ENCODE assay signal across 21 cellular contexts in the genomic region with DNA sequence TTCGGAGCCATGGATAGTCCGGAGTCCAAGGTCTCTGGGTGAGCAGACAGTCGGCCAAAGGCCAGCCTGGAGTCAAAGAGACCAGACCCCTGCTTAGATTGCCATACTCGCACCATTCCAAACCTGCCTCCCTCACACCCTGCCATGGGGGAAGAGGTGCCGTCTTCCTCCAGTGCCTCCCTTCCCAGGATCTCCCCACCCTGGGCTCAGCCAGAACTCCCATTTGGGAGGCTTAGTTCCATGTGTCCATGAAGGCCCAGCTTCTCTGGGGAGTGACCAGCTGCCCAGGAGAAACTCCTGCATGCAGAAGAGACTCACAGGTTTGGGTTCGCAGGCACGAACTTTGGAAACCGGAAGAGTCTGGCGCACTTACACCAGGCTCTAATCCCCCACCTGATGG. TPM values are rescaled to one million over a fixed set of nuclear protein-coding genes. Genes with fewer than 3 reads are reported as not detected.
DNase-seq lines count a peak whose midpoint lies in the region; ATAC-seq and TF ChIP-seq lines count a peak whose summit lies in the region.
"Had no signal": no experiment of that assay in that cellular context is flagged by ENCODE, and none has a peak within 500 bp of the region (broad histone marks: within the 10 kb centered on the region; RNA-seq: fewer than 3 reads in every experiment).

No MANE protein-coding gene starts in this region.

- POLR2A ChIA-PET in IMR-90 (lab: Charles Lee; ENCODE audit: unreplicated experiment) = interaction anchor here (0.6 kb wide), 1 partner anchor 174 kb away, joined by 3 read pairs; no protein-coding TSS in a partner anchor

- H2AFZ ChIP-seq in IMR-90 (replicated peaks; ENCODE audit: low read length, poor library complexity) (peak overlapping the region; percentile 64), GM23248 (no peak overlapping the region)

- ATAC-seq in IMR-90 (ENCODE audit: low read depth) (no peak), gastroesophageal sphincter (no peak), sciatic nerve (peak; percentile 19), left colon (no peak)

- H3K27me3 ChIP-seq in IMR-90 (ENCODE audit: control insufficient read depth, insufficient read depth, low read length) (no peaks in the 10 kb centered on the region), gastroesophageal sphincter (no peaks in the 10 kb centered on the region), uterus (no peaks in the 10 kb centered on the region), GM23248 (replicated peaks; ENCODE audit: insufficient read depth) (no peaks in the 10 kb centered on the region)

- TF ChIP-seq EP300 in gastroesophageal sphincter (IDR thresholded peaks at IDR 0.05) = no peak

- peaks cover 0 to 23% of the 10 kb centered on the region in 2 experiments; a peak in 2 of 4 replicates for H3K79me1 ChIP-seq in IMR-90 (ENCODE audit: low read depth in 1 of 2, low read length in 2 of 2)

- H3K9ac ChIP-seq in IMR-90 (ENCODE audit: low read depth, low read length) (no peak overlapping the region), GM23248 (no peak overlapping the region)
- H3K9ac ChIP-seq: BLaER1 treated with 17β-estradiol and CSF1 and Interleukin-3, amounts not matched to agents 10 nM and 100 nM had no signal

- no peak overlapping the region for H2BK120ac ChIP-seq in IMR-90 (ENCODE audit: low read depth, low read length)

- DNase-seq in IMR-90 (no peak), sciatic nerve (ENCODE audit: low spot score) (no peak), uterus (no peak), GM23248 (no peak), NCI-H2081 (lab: John Stamatoyannopoulos, UW) (no peak), left colon (no peak)
- DNase-seq: AML-193; CD4-positive, alpha-beta T cell; GOT3; HFFc6; KG1; MM.1S; NCI-H2029; NCI-H2227 treated with DMSO at 0.1 percent for 48 hours; NCI-H526 treated with DMSO at 0.1 percent for 48 hours; Right ventricle myocardium superior; RPMI8226 had no signal

- H4K8ac ChIP-seq in IMR-90 (ENCODE audit: low read depth in 2 of 2, low read length in 2 of 2) = no peak overlapping the region

- intact Hi-C loops in IMR-90 (cut with micrococcal nuclease) (no loop called here), sciatic nerve (cut with DNase I) (no loop called here), uterus (cut with DNase I; ENCODE audit: low total_unique reads) (no loop called here), left colon (cut with DNase I, micrococcal nuclease) (no loop called here)

- no peaks in the 10 kb centered on the region for H3K79me2 ChIP-seq in GM23248 (ENCODE audit: insufficient read depth)

- H3F3A ChIP-seq in GM23248 (ENCODE audit: insufficient read depth) = 0 out of 2 replicates have a peak, but pooled peaks cover 6% of the 10 kb centered on the region

- H3K27ac ChIP-seq in IMR-90 (ENCODE audit: insufficient read depth, low read length) (peak overlapping the region; percentile 2; the same call in 1 of the 2 replicates), gastroesophageal sphincter (peak overlapping the region in 3 of 4 donors; percentile 28 to 60 (median 39)), uterus (peak overlapping the region; percentile 43 to 49), GM23248 (no peak overlapping the region)
- H3K27ac ChIP-seq: BLaER1 treated with 17β-estradiol and CSF1 and Interleukin-3, amounts not matched to agents 10 nM and 100 nM; SJSA1 had no signal

- BruUV-seq in IMR-90 (replicated peaks; lab: Mats Ljungman, UMichigan) = no TSS peak

- TF ChIP-seq POLR2A in IMR-90 (IDR thresholded peaks at IDR 0.05; ENCODE audit: low read depth, low read length) (no peak), gastroesophageal sphincter (IDR thresholded peaks at IDR 0.05) (no peak), uterus (IDR thresholded peaks at IDR 0.05) (no peak)

- in situ Hi-C loops in IMR-90 (cut with MboI; ENCODE audit: low sequenced_read_pairs) (no loop called here), GM23248 (cut with MboI) (no loop called here)

- no peak overlapping the region for H3K56ac ChIP-seq in IMR-90 (ENCODE audit: extremely low read depth, insufficient read depth, low read length)

- peak overlapping the region; percentile 80 for H2AK9ac ChIP-seq in IMR-90 (replicated peaks; ENCODE audit: low read depth, low read length, poor library complexity)

- H3K9me3 ChIP-seq in IMR-90 (ENCODE audit: control insufficient read depth, insufficient read depth, low read length) = no peaks in the 10 kb centered on the region
- no peaks in the 10 kb centered on the region for H3K9me3 ChIP-seq in gastroesophageal sphincter
- H3K9me3 ChIP-seq in uterus = no peaks in the 10 kb centered on the region
- H3K9me3 ChIP-seq in GM23248 (ENCODE audit: low read depth) = no peaks in the 10 kb centered on the region
- H3K9me3 ChIP-seq: BLaER1 treated with 17β-estradiol and CSF1 and Interleukin-3, amounts not matched to agents 10 nM and 100 nM; HAP-1; SJSA1 had no signal

- no peak overlapping the region for H3K14ac ChIP-seq in IMR-90 (replicated peaks; ENCODE audit: low read depth, low read length)

- no peak overlapping the region for H3K23ac ChIP-seq in IMR-90 (ENCODE audit: low read depth, low read length)

- no CpG with 5 or more reads among the region's 9 CpGs for WGBS in IMR-90 (ENCODE audit: extremely low coverage in 2 of 2, insufficient read length in 1 of 2), 2 experiments
- WGBS in gastroesophageal sphincter (ENCODE audit: low coverage in 1 of 2), 2 donors = no CpG with 5 or more reads among the region's 9 CpGs
- WGBS in GM23248 (ENCODE audit: low coverage in 1 of 2, low lambda C conversion rate in 2 of 2, missing lambda C conversion rate in 2 of 2), 2 experiments = 79 to 80% methylated on average over 9 of the region's 9 CpGs

- no peak overlapping the region for H3K4me3 ChIP-seq in IMR-90 (ENCODE audit: insufficient read depth, low read depth, low read length)
- H3K4me3 ChIP-seq in gastroesophageal sphincter = no peak overlapping the region
- H3K4me3 ChIP-seq in uterus = no peak overlapping the region
- no peak overlapping the region for H3K4me3 ChIP-seq in GM23248
- H3K4me3 ChIP-seq: BLaER1 treated with 17β-estradiol and CSF1 and Interleukin-3, amounts not matched to agents 10 nM and 100 nM; HAP-1; SJSA1 had no signal

- H2BK20ac ChIP-seq in IMR-90 (ENCODE audit: low read depth, low read length) = no peak overlapping the region

- H3K4ac ChIP-seq in IMR-90 (ENCODE audit: low read depth, low read length) = no peak overlapping the region

- TF ChIP-seq CTCF in IMR-90 (conservative IDR thresholded peaks at IDR 0.05; ENCODE audit: low read depth, low read length) (no peak), gastroesophageal sphincter (IDR thresholded peaks at IDR 0.05) (no peak), uterus (IDR thresholded peaks at IDR 0.05) (no peak)

- no peak overlapping the region for H2BK15ac ChIP-seq in IMR-90 (ENCODE audit: low read depth, low read length)

- CTCF ChIA-PET in IMR-90 (lab: Yijun Ruan, JAX) = no interaction called here

- H3K4me1 ChIP-seq in IMR-90 (ENCODE audit: control insufficient read depth, insufficient read depth, low read length) = no peaks in the 10 kb centered on the region
- no peaks in the 10 kb centered on the region for H3K4me1 ChIP-seq in gastroesophageal sphincter
- H3K4me1 ChIP-seq in uterus = no peaks in the 10 kb centered on the region
- no peaks in the 10 kb centered on the region for H3K4me1 ChIP-seq in GM23248 (ENCODE audit: insufficient read depth)
- H3K4me1 ChIP-seq: HAP-1, SJSA1 had no signal

- no peak overlapping the region for H3K18ac ChIP-seq in IMR-90 (ENCODE audit: low read depth, low read length)

- H3K36me3 ChIP-seq in IMR-90 (ENCODE audit: control insufficient read depth, insufficient read depth, low read length) = peaks cover 53% of the 10 kb centered on the region
- H3K36me3 ChIP-seq in gastroesophageal sphincter = peaks cover 0 to 57% of the 10 kb centered on the region in 2 donors
- H3K36me3 ChIP-seq in uterus = no peaks in the 10 kb centered on the region
- H3K36me3 ChIP-seq in GM23248 (ENCODE audit: low read depth) = no peaks in the 10 kb centered on the region
- H3K36me3 ChIP-seq: BLaER1 treated with 17β-estradiol and CSF1 and Interleukin-3, amounts not matched to agents 10 nM and 100 nM; HAP-1; SJSA1 had no signal

- no peak overlapping the region for H2AK5ac ChIP-seq in IMR-90 (ENCODE audit: low read depth, low read length)

- TF ChIP-seq RAD21 in IMR-90 (IDR thresholded peaks at IDR 0.05; ENCODE audit: low read length) = no peak

- dilution Hi-C loops in IMR-90 (cut with HindIII; ENCODE audit: low sequenced_read_pairs, unreplicated experiment) = loop anchor here (25.0 kb wide), 1 partner anchor 161 kb away; no protein-coding TSS in a partner anchor

- H3K9me1 ChIP-seq in IMR-90 (ENCODE audit: insufficient read depth, low read length) = 0 out of 2 replicates have a peak, but pooled peaks cover 4% of the 10 kb centered on the region

- no peak overlapping the region for H2BK5ac ChIP-seq in IMR-90 (ENCODE audit: low read depth, low read length, poor library complexity, severe bottlenecking)

- H3K9me2 ChIP-seq in GM23248 (ENCODE audit: insufficient read depth) = no peaks in the 10 kb centered on the region

- H4K20me1 ChIP-seq in IMR-90 (ENCODE audit: insufficient read depth, low read length) (peaks cover 87% of the 10 kb centered on the region), GM23248 (ENCODE audit: insufficient read depth) (no peaks in the 10 kb centered on the region)

- H4K91ac ChIP-seq in IMR-90 (ENCODE audit: insufficient read depth, low read depth, low read length) = no peak overlapping the region

- H3K4me2 ChIP-seq in IMR-90 (ENCODE audit: low read depth, low read length) (no peak overlapping the region), GM23248 (ENCODE audit: unreplicated experiment) (no peak overlapping the region)
- H3K4me2 ChIP-seq: BLaER1 treated with 17β-estradiol and CSF1 and Interleukin-3, amounts not matched to agents 10 nM and 100 nM had no signal

- H4K5ac ChIP-seq in IMR-90 (ENCODE audit: low read depth, low read length) = no peak overlapping the region

RNA-seq across cellular contexts. Expression of a gene that starts 21.7 kb away (rescaled TPM):
- total RNA-seq in IMR-90 (2012; rRNA removed) (392 and 433 TPM in 2 replicates), gastroesophageal sphincter (1,000 to 10,000 TPM in 1 of 4 donors, 100 to 1,000 TPM in 3; 313 to 1,402 (median 682) TPM), sciatic nerve (316 TPM), uterus (1,000 to 10,000 TPM in 1 of 4 donors, 100 to 1,000 TPM in 3; 480 to 2,812 (median 618) TPM), left colon (100 to 1,000 TPM in 1 of 2 donors, 10 to 100 TPM in 1; 40.0 to 135 TPM)
- polyA plus RNA-seq in IMR-90 (2012; rRNA removed) (1,339 and 1,767 TPM in 2 replicates), GM23248 (2016; fragmentation: Nextera tagmentation; extraction: Ambion mirVana) (37.9 and 39.8 TPM in 2 replicates)
- 847 and 1,056 TPM in 2 replicates for polyA plus RNA-seq in IMR-90 (2012; cell fraction: cytosol; rRNA removed)
- polyA plus RNA-seq in IMR-90 (2012; cell fraction: nucleus; rRNA removed; ENCODE audit: low replicate concordance) = 732 and 841 TPM in 2 replicates
- 117 TPM in 2 replicates for total RNA-seq in GM23248 (2014; rRNA removed; shearing (Covaris generic))
- total RNA-seq: CD4-positive, alpha-beta T cell had no signal

RNA-seq across cellular contexts. Expression of a gene that starts 40.4 kb away (rescaled TPM):
- total RNA-seq in IMR-90 (2012; rRNA removed) = 33.5 and 36.7 TPM in 2 replicates
- 236 and 257 TPM in 2 replicates for polyA plus RNA-seq in IMR-90 (2012; rRNA removed)
- 205 and 355 TPM in 2 replicates for polyA plus RNA-seq in IMR-90 (2012; cell fraction: cytosol; rRNA removed)
- 73.3 and 119 TPM in 2 replicates for polyA plus RNA-seq in IMR-90 (2012; cell fraction: nucleus; rRNA removed; ENCODE audit: low replicate concordance)
- total RNA-seq in gastroesophageal sphincter = 100 to 1,000 TPM; 137 to 449 (median 301) TPM
- total RNA-seq in sciatic nerve = 40.2 TPM
- 100 to 1,000 TPM in 2 of 4 donors, 10 to 100 TPM in 2; 59.5 to 398 (median 102) TPM for total RNA-seq in uterus
- total RNA-seq in GM23248 (2014; rRNA removed; shearing (Covaris generic)) = 24.0 and 40.1 TPM in 2 replicates
- polyA plus RNA-seq in GM23248 (2016; fragmentation: Nextera tagmentation; extraction: Ambion mirVana) = 5.6 and 12.6 TPM in 2 replicates
- total RNA-seq in left colon = 100 to 1,000 TPM; 120 to 143 TPM
- total RNA-seq: CD4-positive, alpha-beta T cell had no signal
